Comparison of ENCODE assay signal across 1 cellular context in genomic region chr6:20175810-20176209, GRCh38.
A peak's percentile ranks its signal among the peaks of the same experiment; 100 is the strongest.
TF ChIP-seq lines count a peak whose summit lies in the region.

No MANE protein-coding gene starts in this region.

TF ChIP-seq in HepG2, 621 proteins besides CTCF, POLR2A, EP300 and RAD21:
- TF ChIP-seq ZNF770 (CRISPR knock-in tag; IDR thresholded peaks at IDR 0.05) (0 out of 2 replicates have a peak, but pooled peaks have one; percentile 15), NR3C1 (CRISPR knock-in tag; IDR thresholded peaks at IDR 0.05) (no peak), MEIS1 (CRISPR knock-in tag; IDR thresholded peaks at IDR 0.05; ENCODE audit: borderline replicate concordance) (no peak), SP1 (IDR thresholded peaks at IDR 0.05) (no peak), SP1 (CRISPR knock-in tag; IDR thresholded peaks at IDR 0.05) (no peak), EZH2 (conservative IDR thresholded peaks at IDR 0.05; ENCODE audit: low read depth, low read length) (no peak), RAD51 (IDR thresholded peaks at IDR 0.05; ENCODE audit: borderline replicate concordance) (no peak)
- TF ChIP-seq, protein P1, sequence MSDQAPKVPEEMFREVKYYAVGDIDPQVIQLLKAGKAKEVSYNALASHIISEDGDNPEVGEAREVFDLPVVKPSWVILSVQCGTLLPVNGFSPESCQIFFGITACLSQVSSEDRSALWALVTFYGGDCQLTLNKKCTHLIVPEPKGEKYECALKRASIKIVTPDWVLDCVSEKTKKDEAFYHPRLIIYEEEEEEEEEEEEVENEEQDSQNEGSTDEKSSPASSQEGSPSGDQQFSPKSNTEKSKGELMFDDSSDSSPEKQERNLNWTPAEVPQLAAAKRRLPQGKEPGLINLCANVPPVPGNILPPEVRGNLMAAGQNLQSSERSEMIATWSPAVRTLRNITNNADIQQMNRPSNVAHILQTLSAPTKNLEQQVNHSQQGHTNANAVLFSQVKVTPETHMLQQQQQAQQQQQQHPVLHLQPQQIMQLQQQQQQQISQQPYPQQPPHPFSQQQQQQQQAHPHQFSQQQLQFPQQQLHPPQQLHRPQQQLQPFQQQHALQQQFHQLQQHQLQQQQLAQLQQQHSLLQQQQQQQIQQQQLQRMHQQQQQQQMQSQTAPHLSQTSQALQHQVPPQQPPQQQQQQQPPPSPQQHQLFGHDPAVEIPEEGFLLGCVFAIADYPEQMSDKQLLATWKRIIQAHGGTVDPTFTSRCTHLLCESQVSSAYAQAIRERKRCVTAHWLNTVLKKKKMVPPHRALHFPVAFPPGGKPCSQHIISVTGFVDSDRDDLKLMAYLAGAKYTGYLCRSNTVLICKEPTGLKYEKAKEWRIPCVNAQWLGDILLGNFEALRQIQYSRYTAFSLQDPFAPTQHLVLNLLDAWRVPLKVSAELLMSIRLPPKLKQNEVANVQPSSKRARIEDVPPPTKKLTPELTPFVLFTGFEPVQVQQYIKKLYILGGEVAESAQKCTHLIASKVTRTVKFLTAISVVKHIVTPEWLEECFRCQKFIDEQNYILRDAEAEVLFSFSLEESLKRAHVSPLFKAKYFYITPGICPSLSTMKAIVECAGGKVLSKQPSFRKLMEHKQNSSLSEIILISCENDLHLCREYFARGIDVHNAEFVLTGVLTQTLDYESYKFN (CRISPR knock-in tag; conservative IDR thresholded peaks at IDR 0.05): no peak
- TF ChIP-seq, protein P2, sequence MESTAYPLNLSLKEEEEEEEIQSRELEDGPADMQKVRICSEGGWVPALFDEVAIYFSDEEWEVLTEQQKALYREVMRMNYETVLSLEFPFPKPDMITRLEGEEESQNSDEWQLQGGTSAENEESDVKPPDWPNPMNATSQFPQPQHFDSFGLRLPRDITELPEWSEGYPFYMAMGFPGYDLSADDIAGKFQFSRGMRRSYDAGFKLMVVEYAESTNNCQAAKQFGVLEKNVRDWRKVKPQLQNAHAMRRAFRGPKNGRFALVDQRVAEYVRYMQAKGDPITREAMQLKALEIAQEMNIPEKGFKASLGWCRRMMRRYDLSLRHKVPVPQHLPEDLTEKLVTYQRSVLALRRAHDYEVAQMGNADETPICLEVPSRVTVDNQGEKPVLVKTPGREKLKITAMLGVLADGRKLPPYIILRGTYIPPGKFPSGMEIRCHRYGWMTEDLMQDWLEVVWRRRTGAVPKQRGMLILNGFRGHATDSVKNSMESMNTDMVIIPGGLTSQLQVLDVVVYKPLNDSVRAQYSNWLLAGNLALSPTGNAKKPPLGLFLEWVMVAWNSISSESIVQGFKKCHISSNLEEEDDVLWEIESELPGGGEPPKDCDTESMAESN (CRISPR knock-in tag; conservative IDR thresholded peaks at IDR 0.05): no peak
